Comparison of ENCODE assay signal across 18 cellular contexts in genomic region chr6:45493761-45494160, GRCh38.
DNase-seq lines count a peak whose midpoint lies in the region; ATAC-seq and TF ChIP-seq lines count a peak whose summit lies in the region.
"Had no signal": no experiment of that assay in that cellular context is flagged by ENCODE, and none has a peak within 500 bp of the region (broad histone marks: within the 10 kb centered on the region; RNA-seq: fewer than 3 reads in every experiment).

No MANE protein-coding gene starts in this region.

- no peaks in the 10 kb centered on the region for H3K9me2 ChIP-seq in PC-9 (ENCODE audit: insufficient read depth)

- H3K4me3 Mint-ChIP-seq in activated naive CD8-positive, alpha-beta T cell, result no peak overlapping the region
- no peak overlapping the region for H3K4me3 Mint-ChIP-seq in activated naive CD8-positive, alpha-beta T cell treated with anti-CD3 and anti-CD28 coated beads, Interleukin-2, amount 50 U/mL, for 24 hours
- no peak overlapping the region for H3K4me3 Mint-ChIP-seq in central memory CD8-positive, alpha-beta T cell
- H3K4me3 Mint-ChIP-seq: H9, IgD-negative memory B cell had no signal

- no peaks in the 10 kb centered on the region for H4K20me1 ChIP-seq in PC-9 (ENCODE audit: insufficient read depth)

- peaks cover 22% of the 10 kb centered on the region for H3K36me3 Mint-ChIP-seq in activated naive CD8-positive, alpha-beta T cell
- H3K36me3 Mint-ChIP-seq in activated naive CD8-positive, alpha-beta T cell treated with anti-CD3 and anti-CD28 coated beads, Interleukin-2, amount 50 U/mL, for 24 hours (ENCODE audit: low read depth), result peaks cover 50% of the 10 kb centered on the region
- H3K36me3 Mint-ChIP-seq in central memory CD8-positive, alpha-beta T cell (ENCODE audit: insufficient read depth), result peaks cover 7% of the 10 kb centered on the region

- DNase-seq in activated naive CD8-positive, alpha-beta T cell treated with anti-CD3 and anti-CD28 coated beads, Interleukin-2, amount 50 U/mL, for 24 hours, result no peak
- DNase-seq in central memory CD8-positive, alpha-beta T cell (ENCODE audit: low spot score in 2 of 2), result no peak
- DNase-seq in PC-9, result no peak
- DNase-seq in GOT3 (lab: John Stamatoyannopoulos, UW), result no peak
- DNase-seq in NCI-H2029 treated with DMSO at 0.1 percent for 48 hours (lab: John Stamatoyannopoulos, UW), result no peak
- no peak for DNase-seq in stimulated activated CD4-positive, alpha-beta T cell treated with anti-CD3 and anti-CD28 coated beads, Interleukin-1b, Interleukin-23, amount 100 ng/mL, for 48 hours
- DNase-seq: BE2C; CD4-positive, CD25-positive, alpha-beta regulatory T cell; DMS153; H9; NCI-H1105; NCI-H1694; NK-92 treated with Interleukin-12 subunit alpha and Interleukin-12 subunit beta, amount 100 ng/mL, for 24 hours; SHP77 had no signal

- H3K9me3 Mint-ChIP-seq in activated naive CD8-positive, alpha-beta T cell (ENCODE audit: low read depth), result no peaks in the 10 kb centered on the region
- peaks cover 5% of the 10 kb centered on the region for H3K9me3 Mint-ChIP-seq in activated naive CD8-positive, alpha-beta T cell treated with anti-CD3 and anti-CD28 coated beads, Interleukin-2, amount 50 U/mL, for 24 hours
- no peaks in the 10 kb centered on the region for H3K9me3 Mint-ChIP-seq in central memory CD8-positive, alpha-beta T cell
- H3K9me3 Mint-ChIP-seq: CD4-positive, CD25-positive, alpha-beta regulatory T cell; H9; IgD-negative memory B cell had no signal

- ATAC-seq in activated naive CD8-positive, alpha-beta T cell treated with anti-CD3 and anti-CD28 coated beads, Interleukin-2, amount 50 U/mL, for 24 hours, result no peak
- ATAC-seq in central memory CD8-positive, alpha-beta T cell (replicated peaks; ENCODE audit: extremely low read depth, poor library complexity, severe bottlenecking), result no peak

- no peaks in the 10 kb centered on the region for H3F3A ChIP-seq in PC-9 (ENCODE audit: insufficient read depth, low read depth)

- intact Hi-C loops in PC-9 (cut with micrococcal nuclease; ENCODE audit: unreplicated experiment), result no loop called here

- H3K36me3 ChIP-seq in KOPT-K1 (ENCODE audit: insufficient read depth, low read length) (peaks cover 34% of the 10 kb centered on the region), PC-9 (ENCODE audit: low read depth) (peaks cover 3% of the 10 kb centered on the region; the same call in 1 of the 2 replicates)
- H3K36me3 ChIP-seq: BE2C had no signal

- peaks cover 66% of the 10 kb centered on the region for H3K4me1 Mint-ChIP-seq in activated naive CD8-positive, alpha-beta T cell (ENCODE audit: low read depth)
- H3K4me1 Mint-ChIP-seq in activated naive CD8-positive, alpha-beta T cell treated with anti-CD3 and anti-CD28 coated beads, Interleukin-2, amount 50 U/mL, for 24 hours, result peaks cover 59% of the 10 kb centered on the region
- H3K4me1 Mint-ChIP-seq in central memory CD8-positive, alpha-beta T cell, result peaks cover 49% of the 10 kb centered on the region

- no peak overlapping the region for H2AFZ ChIP-seq in PC-9

- H3K27ac ChIP-seq in KOPT-K1 (ENCODE audit: low read depth, low read length, poor library complexity, severe bottlenecking) (peak overlapping the region; percentile 90), PC-9 (no peak overlapping the region)
- H3K27ac ChIP-seq: SK-N-MC had no signal

- H3K27me3 Mint-ChIP-seq in activated naive CD8-positive, alpha-beta T cell, result no peaks in the 10 kb centered on the region
- no peaks in the 10 kb centered on the region for H3K27me3 Mint-ChIP-seq in activated naive CD8-positive, alpha-beta T cell treated with anti-CD3 and anti-CD28 coated beads, Interleukin-2, amount 50 U/mL, for 24 hours
- no peaks in the 10 kb centered on the region for H3K27me3 Mint-ChIP-seq in central memory CD8-positive, alpha-beta T cell
- H3K27me3 Mint-ChIP-seq: CD4-positive, CD25-positive, alpha-beta regulatory T cell had no signal

- no TSS peak for BruUV-seq in PC-9 (replicated peaks; lab: Mats Ljungman, UMichigan)

- no peak overlapping the region for H3K4me3 ChIP-seq in PC-9
- H3K4me3 ChIP-seq: SK-N-MC had no signal

- no peaks in the 10 kb centered on the region for H3K4me1 ChIP-seq in PC-9 (replicated peaks; ENCODE audit: insufficient read depth)
- H3K4me1 ChIP-seq: BE2C had no signal

- H3K27me3 ChIP-seq in PC-9 (ENCODE audit: insufficient read depth, low read depth), result no peaks in the 10 kb centered on the region
- H3K27me3 ChIP-seq: BE2C had no signal

- H3K9me3 ChIP-seq in KOPT-K1 (ENCODE audit: insufficient read depth, low read length, poor library complexity, severe bottlenecking) (no peaks in the 10 kb centered on the region), PC-9 (ENCODE audit: insufficient read depth, low read depth) (no peaks in the 10 kb centered on the region)
- H3K9me3 ChIP-seq: BE2C had no signal

- CTCF ChIA-PET in PC-9 (lab: Charles Lee), result no interaction called here

- peak overlapping the region; percentile 54 for H3K27ac Mint-ChIP-seq in activated naive CD8-positive, alpha-beta T cell
- no peak overlapping the region for H3K27ac Mint-ChIP-seq in activated naive CD8-positive, alpha-beta T cell treated with anti-CD3 and anti-CD28 coated beads, Interleukin-2, amount 50 U/mL, for 24 hours
- H3K27ac Mint-ChIP-seq in central memory CD8-positive, alpha-beta T cell (ENCODE audit: low read depth), result peak overlapping the region; percentile 19
- H3K27ac Mint-ChIP-seq: H9, IgD-negative memory B cell had no signal

- no peak overlapping the region for H3K4me2 ChIP-seq in PC-9

- no peaks in the 10 kb centered on the region for H3K79me2 ChIP-seq in PC-9 (ENCODE audit: low read depth)

- no peak for TF ChIP-seq CTCF in PC-9 (conservative IDR thresholded peaks at IDR 0.05)

- POLR2A ChIA-PET in PC-9 (lab: Charles Lee; ENCODE audit: unreplicated experiment), result no interaction called here
